Comparison of ENCODE assay signal across 33 cellular contexts in the genomic region with DNA sequence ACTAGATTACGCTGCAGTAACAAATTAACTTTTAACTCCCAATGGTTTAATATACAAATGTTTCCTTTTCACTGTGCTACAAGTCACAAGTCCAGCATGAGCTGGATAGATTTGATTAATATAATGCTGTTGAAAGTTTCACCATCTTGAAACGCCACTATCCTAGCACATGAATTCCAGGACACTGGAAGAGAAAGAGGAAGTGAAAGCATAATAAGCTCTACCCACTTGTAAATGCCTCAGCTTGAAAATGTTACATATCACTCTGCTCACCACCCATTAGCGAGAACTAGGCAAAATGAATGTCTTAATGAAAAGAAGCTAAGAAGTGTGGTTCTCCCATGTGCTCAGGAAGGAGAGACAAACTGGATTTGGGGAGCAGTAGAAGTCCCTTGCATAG. TPM values are rescaled to one million over a fixed set of nuclear protein-coding genes. Genes with fewer than 3 reads are reported as not detected.
"Had no signal": no experiment of that assay in that cellular context is flagged by ENCODE, and none has a peak within 500 bp of the region (broad histone marks: within the 10 kb centered on the region; RNA-seq: fewer than 3 reads in every experiment).

No MANE protein-coding gene starts in this region.

- H3K4me3 ChIP-seq: body of pancreas, breast epithelium, PC-9, SJSA1 had no signal

- DNase-seq: activated CD4-positive, alpha-beta T cell treated with anti-CD3 and anti-CD28 coated beads for 36 hours; activated CD4-positive, alpha-beta T cell treated with anti-CD3 and anti-CD28 coated beads, Interleukin-2, amount 10 ng/mL, durations not matched to agents 7 days and 5 days; activated CD4-positive, alpha-beta T cell treated with anti-CD3 and anti-CD28 coated beads, Interleukin-2, amount 50 U/mL, for 48 hours; activated CD8-positive, alpha-beta T cell treated with anti-CD3 and anti-CD28 coated beads, Interleukin-2, amount 10 ng/mL, durations not matched to agents 7 days and 5 days; activated gamma-delta T cell; activated naive CD4-positive, alpha-beta T cell treated with Interleukin-2 at 50 U/mL for 16 hours; activated naive CD8-positive, alpha-beta T cell treated with anti-CD3 and anti-CD28 coated beads, Interleukin-2, amount 10 ng/mL, durations not matched to agents 7 days and 5 days; activated T-cell treated with anti-CD3 and anti-CD28 coated beads, Interleukin-2, amount 50 U/mL, for 24 hours; amygdala; body of pancreas; IMR-90; KG1; MM.1S; NCI-H1092 treated with DMSO at 0.1 percent for 48 hours; NCI-H1417; NCI-H146; NCI-H187; NCI-H2029 treated with DMSO at 0.1 percent for 48 hours; NCI-H2107; NCI-H226; NCI-H446 treated with DMSO at 0.1 percent for 48 hours; NCI-H524; PC-9; Right ventricle myocardium superior; SK-N-SH had no signal

- H3K4me2 ChIP-seq: PC-9, SK-N-SH had no signal

- FAIRE-seq: astrocyte, RCC 7860 had no signal

- H3K9me3 ChIP-seq: body of pancreas, breast epithelium, SJSA1, SK-N-SH had no signal

- H2AFZ ChIP-seq: PC-9 had no signal

- H3K9ac ChIP-seq: SK-N-SH had no signal

- H3K27ac ChIP-seq: body of pancreas, breast epithelium, PC-9, SJSA1 had no signal

- H3K36me3 ChIP-seq: breast epithelium, SJSA1 had no signal

- H3K27me3 ChIP-seq: body of pancreas had no signal

- H3K4me1 ChIP-seq: body of pancreas, breast epithelium, SJSA1 had no signal

- ATAC-seq: activated CD4-positive, alpha-beta T cell treated with anti-CD3 and anti-CD28 coated beads for 36 hours; activated CD4-positive, CD25-positive, alpha-beta regulatory T cell treated with anti-CD3 and anti-CD28 coated beads, Interleukin-2, amount 50 U/mL, for 24 hours; activated CD8-positive, alpha-beta T cell treated with anti-CD3 and anti-CD28 coated beads, Interleukin-2, amount 10 ng/mL, durations not matched to agents 7 days and 5 days; body of pancreas; WTC11 had no signal

RNA-seq across cellular contexts. Expression of a gene that starts 46.9 kb away (rescaled TPM):
- total RNA-seq: activated CD4-positive, alpha-beta T cell treated with anti-CD3 and anti-CD28 coated beads for 36 hours; activated CD4-positive, alpha-beta T cell treated with anti-CD3 and anti-CD28 coated beads, Interleukin-2, amount 10 ng/mL, durations not matched to agents 7 days and 5 days; activated CD8-positive, alpha-beta T cell treated with anti-CD3 and anti-CD28 coated beads, Interleukin-2, amount 10 ng/mL, durations not matched to agents 7 days and 5 days; activated naive CD8-positive, alpha-beta T cell treated with anti-CD3 and anti-CD28 coated beads, Interleukin-2, amount 10 ng/mL, durations not matched to agents 7 days and 5 days; activated T-helper 2 cell treated with anti-CD3 and anti-CD28 coated beads, Interferon-gamma antibody, Interleukin-2, Interleukin-4, amounts not matched to agents 10 μg/mL and 5 μg/mL and 100 μg/mL, durations not matched to agents 14 hours and 24 hours and 36 hours; astrocyte; IMR-90; LHCN-M2; PC-9; SJSA1 had no signal
- polyA plus RNA-seq: IMR-90, SK-N-SH had no signal
